10 cellular contexts compared by ENCODE assay signal in the genomic region with DNA sequence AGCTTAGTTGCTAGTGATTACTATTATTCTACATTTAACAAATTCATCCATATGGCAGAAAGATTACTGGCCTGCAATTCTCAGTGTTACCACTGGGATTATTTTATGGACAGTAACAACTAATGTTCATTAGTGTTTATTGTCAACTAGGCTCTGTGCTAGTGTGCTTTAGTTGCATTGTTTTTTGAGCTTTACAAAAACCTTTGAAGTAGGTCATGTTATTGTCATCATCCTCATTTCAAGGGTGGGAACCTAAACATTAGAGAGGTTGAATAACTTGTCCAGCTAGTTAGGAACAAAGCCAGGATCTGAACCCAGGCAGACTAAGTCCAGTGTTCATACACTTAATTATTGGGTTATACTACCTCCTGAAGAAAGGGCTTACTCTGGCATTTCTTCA. TPM values are rescaled to one million over a fixed set of nuclear protein-coding genes. Genes with fewer than 3 reads are reported as not detected.
A peak's percentile ranks its signal among the peaks of the same experiment; 100 is the strongest.
DNase-seq lines count a peak whose midpoint lies in the region; ATAC-seq and TF ChIP-seq lines count a peak whose summit lies in the region.
"Had no signal": no experiment of that assay in that cellular context is flagged by ENCODE, and none has a peak within 500 bp of the region (broad histone marks: within the 10 kb centered on the region; RNA-seq: fewer than 3 reads in every experiment).

No MANE protein-coding gene starts in this region.

- no peaks in the 10 kb centered on the region for H3K36me3 ChIP-seq in mucosa of descending colon (ENCODE audit: low read depth)

- no peaks in the 10 kb centered on the region for H3K4me1 ChIP-seq in mucosa of descending colon (ENCODE audit: low read depth)

- no peak overlapping the region for H3K27ac Mint-ChIP-seq in stimulated activated naive B cell treated with anti-CD40 and anti-IgM and Interleukin-4, amounts not matched to agents 10 μg/mL and 1 μg/mL and 100 μg/mL, for 72 hours

- no peak overlapping the region for H3K4me3 ChIP-seq in cardiac fibroblast (replicated peaks in 1 of 2; ENCODE audit: low read depth in 2 of 2, low read length in 2 of 2)
- H3K4me3 ChIP-seq in mucosa of descending colon = no peak overlapping the region

- intact Hi-C loops in mucosa of descending colon (cut with DNase I, micrococcal nuclease) = no loop called here

- peak; percentile 5 for DNase-seq in NCI-H1105 treated with DMSO at 0.1 percent for 48 hours (lab: John Stamatoyannopoulos, UW)
- DNase-seq in NCI-H1105 (lab: John Stamatoyannopoulos, UW) = no peak
- DNase-seq in cardiac fibroblast (ENCODE audit: low read depth in 2 of 2) = peak in 1 of 2 donors; percentile 10
- no peak for DNase-seq in stimulated activated naive B cell treated with anti-CD40 and anti-IgM and Interleukin-4, amounts not matched to agents 10 μg/mL and 1 μg/mL and 100 μg/mL, for 72 hours
- no peak for DNase-seq in amniotic stem cell (lab: John Stamatoyannopoulos, UW)
- DNase-seq in mucosa of descending colon = no peak
- no peak for DNase-seq in SHP77 (lab: John Stamatoyannopoulos, UW)
- DNase-seq: activated T-cell treated with anti-CD3 and anti-CD28 coated beads, Interleukin-2, amount 50 U/mL, for 1 hour; stimulated activated CD4-positive, alpha-beta T cell treated with anti-CD3 and anti-CD28 coated beads, Interleukin-12 subunit alpha, Interleukin-12 subunit beta, amount 100 ng/mL, for 4 hours had no signal

- peak; percentile 44 for TF ChIP-seq CTCF in cardiac fibroblast (IDR thresholded peaks at IDR 0.05; ENCODE audit: low read depth, low read length)
- TF ChIP-seq CTCF in mucosa of descending colon (IDR thresholded peaks at IDR 0.05) = no peak

- no peaks in the 10 kb centered on the region for H3K9me3 ChIP-seq in mucosa of descending colon

- H3K9me3 Mint-ChIP-seq in stimulated activated naive B cell treated with anti-CD40 and anti-IgM and Interleukin-4, amounts not matched to agents 10 μg/mL and 1 μg/mL and 100 μg/mL, for 72 hours = peaks cover 1 to 4% of the 10 kb centered on the region in 2 donors

- H3K4me1 Mint-ChIP-seq in stimulated activated naive B cell treated with anti-CD40 and anti-IgM and Interleukin-4, amounts not matched to agents 10 μg/mL and 1 μg/mL and 100 μg/mL, for 72 hours = no peaks in the 10 kb centered on the region

- H3K4me3 Mint-ChIP-seq in stimulated activated naive B cell treated with anti-CD40 and anti-IgM and Interleukin-4, amounts not matched to agents 10 μg/mL and 1 μg/mL and 100 μg/mL, for 72 hours = no peak overlapping the region

- H3K36me3 Mint-ChIP-seq in stimulated activated naive B cell treated with anti-CD40 and anti-IgM and Interleukin-4, amounts not matched to agents 10 μg/mL and 1 μg/mL and 100 μg/mL, for 72 hours = no peaks in the 10 kb centered on the region

- H3K27me3 Mint-ChIP-seq in stimulated activated naive B cell treated with anti-CD40 and anti-IgM and Interleukin-4, amounts not matched to agents 10 μg/mL and 1 μg/mL and 100 μg/mL, for 72 hours = peaks cover 0 to 12% of the 10 kb centered on the region in 2 donors

- peak; percentile 86 for ATAC-seq in HG03159 (IDR thresholded peaks at IDR 0.05; ENCODE audit: unreplicated experiment)
- peak; percentile 44 to 54 for ATAC-seq in stimulated activated naive B cell treated with anti-CD40 and anti-IgM and Interleukin-4, amounts not matched to agents 10 μg/mL and 1 μg/mL and 100 μg/mL, for 72 hours (replicated peaks)
- no peak for ATAC-seq in mucosa of descending colon

RNA-seq across cellular contexts. Expression of a gene that starts 27.8 kb away (rescaled TPM):
- 10 to 100 TPM; 27.1 to 40.7 (median 39.8) TPM for total RNA-seq in mucosa of descending colon
